ENCODE assay signal across 25 cellular contexts in the genomic region with DNA sequence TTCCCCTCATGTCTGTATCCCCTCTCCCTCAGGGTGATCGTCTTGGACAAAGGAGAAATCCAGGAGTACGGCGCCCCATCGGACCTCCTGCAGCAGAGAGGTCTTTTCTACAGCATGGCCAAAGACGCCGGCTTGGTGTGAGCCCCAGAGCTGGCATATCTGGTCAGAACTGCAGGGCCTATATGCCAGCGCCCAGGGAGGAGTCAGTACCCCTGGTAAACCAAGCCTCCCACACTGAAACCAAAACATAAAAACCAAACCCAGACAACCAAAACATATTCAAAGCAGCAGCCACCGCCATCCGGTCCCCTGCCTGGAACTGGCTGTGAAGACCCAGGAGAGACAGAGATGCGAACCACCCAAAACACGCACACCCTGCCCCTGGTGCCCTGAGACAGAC.
"Had no signal": no experiment of that assay in that cellular context is flagged by ENCODE, and none has a peak within 500 bp of the region (broad histone marks: within the 10 kb centered on the region; RNA-seq: fewer than 3 reads in every experiment).

No MANE protein-coding gene starts in this region.

- H3K4me3 ChIP-seq: gastroesophageal sphincter, heart left ventricle, lung, mucosa of descending colon, upper lobe of left lung, vagina had no signal

- H3K4me3 Mint-ChIP-seq: activated T-helper 1 cell treated with anti-CD3 and anti-CD28 coated beads, Interleukin-12 subunit alpha, Interleukin-12 subunit beta, Interleukin-2, Interleukin-4 antibody, amounts not matched to agents 30 ng/mL and 10 ng/mL and 1 ng/mL, durations not matched to agents 14 hours and 24 hours and 36 hours; natural killer cell treated with Interleukin-12 subunit alpha and Interleukin-12 subunit beta and Interleukin-15 and Interleukin-18, amount 100 ng/mL, for 72 hours; stimulated activated naive CD8-positive, alpha-beta T cell treated with anti-CD3 and anti-CD28 coated beads, Interleukin-15, Interleukin-2, amounts not matched to agents 100 ng/mL and 50 ng/mL, for 24 hours; WTC11 had no signal

- H3K9me3 ChIP-seq: gastroesophageal sphincter, heart left ventricle, mucosa of descending colon, upper lobe of left lung, vagina had no signal

- H3K4me1 ChIP-seq: heart left ventricle, upper lobe of left lung, vagina had no signal

- H3K27me3 Mint-ChIP-seq: natural killer cell treated with Interleukin-12 subunit alpha and Interleukin-12 subunit beta and Interleukin-15 and Interleukin-18, amount 100 ng/mL, for 72 hours; stimulated activated naive CD8-positive, alpha-beta T cell treated with anti-CD3 and anti-CD28 coated beads, Interleukin-15, Interleukin-2, amounts not matched to agents 100 ng/mL and 50 ng/mL, for 24 hours had no signal

- ATAC-seq: gastroesophageal sphincter; heart left ventricle; left lobe of liver; mucosa of descending colon; natural killer cell treated with Interleukin-12 subunit alpha and Interleukin-12 subunit beta and Interleukin-15 and Interleukin-18, amount 100 ng/mL, for 72 hours; right cardiac atrium; WTC11 had no signal

- H3K9me3 Mint-ChIP-seq: activated T-helper 1 cell treated with anti-CD3 and anti-CD28 coated beads, Interleukin-12 subunit alpha, Interleukin-12 subunit beta, Interleukin-2, Interleukin-4 antibody, amounts not matched to agents 30 ng/mL and 10 ng/mL and 1 ng/mL, durations not matched to agents 14 hours and 24 hours and 36 hours; natural killer cell treated with Interleukin-12 subunit alpha and Interleukin-12 subunit beta and Interleukin-15 and Interleukin-18, amount 100 ng/mL, for 72 hours; stimulated activated naive CD8-positive, alpha-beta T cell treated with anti-CD3 and anti-CD28 coated beads, Interleukin-15, Interleukin-2, amounts not matched to agents 100 ng/mL and 50 ng/mL, for 24 hours; WTC11 had no signal

- FAIRE-seq: astrocyte, endothelial cell of umbilical vein had no signal

- H3K27me3 ChIP-seq: gastroesophageal sphincter, heart left ventricle, upper lobe of left lung, vagina had no signal

- H3K27ac ChIP-seq: heart left ventricle, upper lobe of left lung, vagina had no signal

- H3K27ac Mint-ChIP-seq: activated T-helper 1 cell treated with anti-CD3 and anti-CD28 coated beads, Interleukin-12 subunit alpha, Interleukin-12 subunit beta, Interleukin-2, Interleukin-4 antibody, amounts not matched to agents 30 ng/mL and 10 ng/mL and 1 ng/mL, durations not matched to agents 14 hours and 24 hours and 36 hours; natural killer cell treated with Interleukin-12 subunit alpha and Interleukin-12 subunit beta and Interleukin-15 and Interleukin-18, amount 100 ng/mL, for 72 hours; stimulated activated naive CD8-positive, alpha-beta T cell treated with anti-CD3 and anti-CD28 coated beads, Interleukin-15, Interleukin-2, amounts not matched to agents 100 ng/mL and 50 ng/mL, for 24 hours; WTC11 had no signal

- DNase-seq: activated CD4-positive, alpha-beta T cell treated with anti-CD3 and anti-CD28 coated beads, Interleukin-2, amount 50 U/mL, for 48 hours; activated CD8-positive, alpha-beta memory T cell treated with anti-CD3 and anti-CD28 coated beads for 24 hours; activated gamma-delta T cell; activated naive CD4-positive, alpha-beta T cell treated with anti-CD3 and anti-CD28 coated beads, Interleukin-2, amount 50 U/mL, for 16 hours; amniotic stem cell; caudate nucleus; cortex of kidney; heart left ventricle; kidney glomerular epithelial cell; mucosa of descending colon; right cardiac atrium; stimulated activated CD4-positive, alpha-beta T cell treated with anti-CD3 and anti-CD28 coated beads, Interleukin-2, amount 100 ng/mL, for 48 hours; substantia nigra; T-helper 2 cell; upper lobe of left lung had no signal
